In the genomic region with DNA sequence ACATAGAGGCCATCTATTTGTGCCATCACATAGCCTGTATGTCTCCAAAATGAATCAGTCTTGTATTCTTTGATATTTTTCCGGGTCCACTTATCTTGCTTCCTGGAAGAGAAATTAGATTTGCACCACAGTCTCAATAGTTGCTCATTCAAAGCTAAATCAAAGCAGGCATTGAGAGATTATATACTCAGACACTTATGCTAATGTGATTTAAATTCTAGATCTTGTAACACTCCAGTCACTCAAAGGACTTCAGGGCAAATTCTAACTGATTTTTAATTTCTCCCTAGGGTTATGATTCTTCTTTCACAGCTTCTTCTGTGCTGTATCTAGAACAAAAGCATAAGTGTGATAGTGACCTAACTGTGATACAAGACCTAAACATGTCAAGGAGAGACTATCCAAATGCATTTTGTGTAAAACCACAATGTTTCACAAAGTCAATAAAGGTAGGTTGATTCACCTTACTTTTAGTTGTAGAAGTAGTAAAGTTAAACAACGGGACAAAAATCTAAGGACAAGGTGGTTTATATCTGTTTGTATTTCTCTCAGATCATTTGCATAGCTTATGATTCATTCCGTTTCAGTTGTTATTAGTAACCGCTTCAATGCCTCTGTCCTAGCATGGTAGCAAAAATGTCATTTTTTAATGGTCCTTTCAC, we compare ENCODE assay signal across 18 cellular contexts. TPM values are rescaled to one million over a fixed set of nuclear protein-coding genes. Genes with fewer than 3 reads are reported as not detected.
A peak's percentile ranks its signal among the peaks of the same experiment; 100 is the strongest.
DNase-seq lines count a peak whose midpoint lies in the region; ATAC-seq and TF ChIP-seq lines count a peak whose summit lies in the region.
"Had no signal": no experiment of that assay in that cellular context is flagged by ENCODE, and none has a peak within 500 bp of the region (broad histone marks: within the 10 kb centered on the region; RNA-seq: fewer than 3 reads in every experiment).

No MANE protein-coding gene starts in this region.

- H3K4me1 ChIP-seq in Karpas-422 (ENCODE audit: low read length) = peaks cover 8% of the 10 kb centered on the region
- H3K4me1 ChIP-seq in CD8-positive, alpha-beta T cell (ENCODE audit: insufficient read depth, low read length) = no peaks in the 10 kb centered on the region
- H3K4me1 ChIP-seq: left lung had no signal

- ATAC-seq in GM18499 (IDR thresholded peaks at IDR 0.05; ENCODE audit: insufficient read depth, unreplicated experiment) = peak; percentile 75
- peak; percentile 70 for ATAC-seq in GM21367 (IDR thresholded peaks at IDR 0.05; ENCODE audit: unreplicated experiment)
- ATAC-seq in HG03439 (IDR thresholded peaks at IDR 0.05; ENCODE audit: unreplicated experiment) = peak; percentile 70
- ATAC-seq in HG02840 (IDR thresholded peaks at IDR 0.05; ENCODE audit: low FRiP score, unreplicated experiment) = no peak
- no peak for ATAC-seq in HG02759 (IDR thresholded peaks at IDR 0.05; ENCODE audit: unreplicated experiment)
- ATAC-seq in CD8-positive, alpha-beta T cell = no peak
- ATAC-seq: left lung; stimulated activated naive CD8-positive, alpha-beta T cell treated with anti-CD3 and anti-CD28 coated beads, Interleukin-15, Interleukin-2, amounts not matched to agents 100 U/mL and 50 U/mL, for 24 hours had no signal

- no peak overlapping the region for H2AFZ ChIP-seq in Karpas-422 (ENCODE audit: low read length)
- H2AFZ ChIP-seq: PC-9 had no signal

- H3K4me1 Mint-ChIP-seq in CD8-positive, alpha-beta T cell (ENCODE audit: low read depth) = no peaks in the 10 kb centered on the region

- H3K9ac ChIP-seq in Karpas-422 (ENCODE audit: low read length) = no peak overlapping the region

- intact Hi-C loops in CD8-positive, alpha-beta T cell (cut with DNase I, micrococcal nuclease) = no loop called here

- no peaks in the 10 kb centered on the region for H3K9me3 ChIP-seq in Karpas-422 (ENCODE audit: low read length)
- no peaks in the 10 kb centered on the region for H3K9me3 ChIP-seq in CD8-positive, alpha-beta T cell (ENCODE audit: low read length)
- H3K9me3 ChIP-seq: left lung had no signal

- POLR2A ChIA-PET in CD8-positive, alpha-beta T cell (lab: Charles Lee) = interaction anchor here (0.6 kb wide), 1 partner anchor 59 kb away, joined by 3 read pairs; no protein-coding TSS in a partner anchor

- H3K4me3 Mint-ChIP-seq in CD8-positive, alpha-beta T cell = no peak overlapping the region

- H3K27me3 ChIP-seq in Karpas-422 (ENCODE audit: low read length) = peaks cover 5% of the 10 kb centered on the region; the same call in 1 of the 2 replicates
- no peaks in the 10 kb centered on the region for H3K27me3 ChIP-seq in CD8-positive, alpha-beta T cell (ENCODE audit: insufficient read depth, low read length)
- H3K27me3 ChIP-seq: left lung had no signal

- H3K9me3 Mint-ChIP-seq in CD8-positive, alpha-beta T cell = no peaks in the 10 kb centered on the region

- no peaks in the 10 kb centered on the region for H3K9me2 ChIP-seq in Karpas-422 (replicated peaks; ENCODE audit: insufficient read depth, low read length)

- H3K27ac Mint-ChIP-seq in CD8-positive, alpha-beta T cell = no peak overlapping the region

- H3K36me3 Mint-ChIP-seq in CD8-positive, alpha-beta T cell = no peaks in the 10 kb centered on the region

- no peak overlapping the region for H3K4me3 ChIP-seq in Karpas-422 (ENCODE audit: low read length)
- H3K4me3 ChIP-seq in CD8-positive, alpha-beta T cell (ENCODE audit: low read depth, low read length) = no peak overlapping the region
- H3K4me3 ChIP-seq: left lung, PC-9, smooth muscle cell had no signal

- no peaks in the 10 kb centered on the region for H4K20me1 ChIP-seq in Karpas-422 (ENCODE audit: insufficient read depth, low read depth, low read length)

- TF ChIP-seq CTCF in CD8-positive, alpha-beta T cell (IDR thresholded peaks at IDR 0.05) = no peak

- H3K27me3 Mint-ChIP-seq in CD8-positive, alpha-beta T cell (ENCODE audit: low read depth) = peaks cover 2% of the 10 kb centered on the region

- CTCF ChIA-PET in CD8-positive, alpha-beta T cell (lab: Charles Lee) = interaction anchor here (1.2 kb wide), 1 partner anchor 18 kb away, joined by 3 read pairs; no protein-coding TSS in a partner anchor

- DNase-seq in foreskin melanocyte (peak; percentile 14), Karpas-422 (no peak)
- no peak for DNase-seq in CD8-positive, alpha-beta T cell
- DNase-seq: activated CD8-positive, alpha-beta memory T cell treated with anti-CD3 and anti-CD28 coated beads for 24 hours; activated naive CD4-positive, alpha-beta T cell treated with Interleukin-2 at 50 U/mL for 16 hours; left lung; NCI-H1694 treated with DMSO at 0.1 percent for 48 hours; NCI-H510A treated with DMSO at 0.1 percent for 48 hours; PC-9; stimulated activated naive CD8-positive, alpha-beta T cell treated with anti-CD3 and anti-CD28 coated beads, Interleukin-15, Interleukin-2, amounts not matched to agents 100 U/mL and 50 U/mL, for 24 hours had no signal

- no peaks in the 10 kb centered on the region for H3K36me3 ChIP-seq in Karpas-422 (ENCODE audit: insufficient read depth, low read length)
- H3K36me3 ChIP-seq in CD8-positive, alpha-beta T cell (ENCODE audit: insufficient read depth, low read length) = no peaks in the 10 kb centered on the region

- no peak overlapping the region for H3K27ac ChIP-seq in Karpas-422 (ENCODE audit: low read length)
- no peak overlapping the region for H3K27ac ChIP-seq in CD8-positive, alpha-beta T cell (ENCODE audit: low read depth, low read length)
- H3K27ac ChIP-seq: left lung, PC-9, VCaP had no signal

- H3K4me2 ChIP-seq in Karpas-422 (ENCODE audit: low read depth, low read length, poor library complexity, severe bottlenecking) = no peak overlapping the region
- H3K4me2 ChIP-seq: PC-9, smooth muscle cell had no signal

- no peaks in the 10 kb centered on the region for H3K79me2 ChIP-seq in Karpas-422 (ENCODE audit: low read length)

RNA-seq across cellular contexts. Expression of a gene that starts 26.8 kb away (rescaled TPM):
- total RNA-seq in Karpas-422 (2014; rRNA removed; shearing (Covaris generic); ENCODE audit: low replicate concordance) = not detected in 2 replicates
- total RNA-seq in CD8-positive, alpha-beta T cell = not detected
- total RNA-seq: H4 had no signal

Comparison
In these comparisons a context has a peak if more than half of its experiments do, and no peak if none do; other contexts are left out.
1. ATAC-seq: peak in GM18499 (single experiment), GM21367 (single experiment) and HG03439 (single experiment); none in HG02840 (single experiment), HG02759 (single experiment) and CD8-positive, alpha-beta T cell (single experiment).